In genomic region chr18:26963292-26963691, GRCh38 we compare ENCODE assay signal across 1 cellular context.
TF ChIP-seq lines count a peak whose summit lies in the region.

No MANE protein-coding gene starts in this region.

TF ChIP-seq in SK-N-SH, 30 proteins besides CTCF, POLR2A, EP300 and RAD21 (continued from another document):
- TF ChIP-seq PBX3 (IDR thresholded peaks at IDR 0.05) (no peak), SIN3A (IDR thresholded peaks at IDR 0.05; ENCODE audit: borderline replicate concordance, low read depth, low read length) (no peak), ZBTB33 (IDR thresholded peaks at IDR 0.05; ENCODE audit: borderline replicate concordance, low read depth) (no peak), TCF12 (IDR thresholded peaks at IDR 0.05) (no peak), YY1 (IDR thresholded peaks at IDR 0.05; ENCODE audit: low read depth) (no peak), SMC3 (IDR thresholded peaks at IDR 0.05; ENCODE audit: low read depth, low read length) (no peak)
